20 cellular contexts compared by ENCODE assay signal in genomic region chr1:11858613-11858967, GRCh38. TPM values are rescaled to one million over a fixed set of nuclear protein-coding genes. Genes with fewer than 3 reads are reported as not detected.
DNase-seq lines count a peak whose midpoint lies in the region; ATAC-seq and TF ChIP-seq lines count a peak whose summit lies in the region.
"Had no signal": no experiment of that assay in that cellular context is flagged by ENCODE, and none has a peak within 500 bp of the region (broad histone marks: within the 10 kb centered on the region; RNA-seq: fewer than 3 reads in every experiment).

Gene NPPB, minus strand, starts transcription at chr1:11858945. Its CDS starts 112 bp downstream, at chr1:11858833.

- no peaks in the 10 kb centered on the region for H3K9me3 ChIP-seq in BLaER1
- H3K9me3 ChIP-seq in HUES64 (ENCODE audit: insufficient read depth, low read depth, low read length) = no peaks in the 10 kb centered on the region
- no peaks in the 10 kb centered on the region for H3K9me3 ChIP-seq in heart right ventricle
- H3K9me3 ChIP-seq in neural progenitor cell (ENCODE audit: low read depth) = no peaks in the 10 kb centered on the region
- H3K9me3 ChIP-seq: adrenal gland, esophagus muscularis mucosa, tibial nerve had no signal

- no peak within 1 kb of the TSS for H3K27ac Mint-ChIP-seq in neural progenitor cell
- H3K27ac Mint-ChIP-seq: mesothelial cell of epicardium had no signal

- peaks cover 18% of the 10 kb centered on the region for H3K27me3 ChIP-seq in BLaER1
- H3K27me3 ChIP-seq in HUES64 (ENCODE audit: insufficient read depth, low read length) = peaks cover 41% of the 10 kb centered on the region
- H3K27me3 ChIP-seq in heart right ventricle = peaks cover 6 to 57% (median 44%) of the 10 kb centered on the region in 7 donors
- peaks cover 68% of the 10 kb centered on the region for H3K27me3 ChIP-seq in neural progenitor cell

- DNase-seq in heart right ventricle = no peak
- DNase-seq in neural progenitor cell (ENCODE audit: low spot score) = no peak
- no peak for DNase-seq in NCI-H2081 (lab: John Stamatoyannopoulos, UW)
- no peak for DNase-seq in activated CD4-positive, alpha-beta T cell treated with anti-CD3 and anti-CD28 coated beads for 1 hour
- DNase-seq in sciatic nerve (ENCODE audit: low spot score) = no peak
- DNase-seq: COR-L47, NCI-H1105 treated with DMSO at 0.1 percent for 48 hours, NCI-H526 treated with DMSO at 0.1 percent for 48 hours had no signal

- H4K20me1 ChIP-seq in BLaER1 = peaks cover 27% of the 10 kb centered on the region; the same call in 1 of the 2 replicates
- H4K20me1 ChIP-seq in neural progenitor cell (ENCODE audit: low read depth) = peaks cover 16% of the 10 kb centered on the region

- no peaks in the 10 kb centered on the region for H3K9me3 Mint-ChIP-seq in neural progenitor cell
- H3K9me3 Mint-ChIP-seq: mesothelial cell of epicardium, neural crest cell had no signal

- TF ChIP-seq CTCF in heart right ventricle (IDR thresholded peaks at IDR 0.05) = no peak
- no peak for TF ChIP-seq CTCF in neural progenitor cell (IDR thresholded peaks at IDR 0.05)

- no peak within 1 kb of the TSS for H3K4me3 ChIP-seq in BLaER1
- H3K4me3 ChIP-seq in HUES64 (ENCODE audit: low read length) = peak within 1 kb of the TSS; percentile 48
- H3K4me3 ChIP-seq in heart right ventricle = peak within 1 kb of the TSS in 6 of 10 donors; percentile 8 to 52 (median 21)
- peak within 1 kb of the TSS; percentile 8 for H3K4me3 ChIP-seq in neural progenitor cell
- H3K4me3 ChIP-seq: adrenal gland, esophagus muscularis mucosa, PC-9, SK-N-MC, tibial nerve had no signal

- 20% methylated on average over 16 of the region's 16 CpGs for WGBS in HUES64
- WGBS in heart right ventricle, 2 donors = 14 to 17% methylated on average over 16 of the region's 16 CpGs

- peaks cover 34% of the 10 kb centered on the region for H3K27me3 Mint-ChIP-seq in neural progenitor cell (ENCODE audit: insufficient read depth, low read depth)

- no peaks in the 10 kb centered on the region for H3K79me2 ChIP-seq in neural progenitor cell (ENCODE audit: low read depth)

- H3F3A ChIP-seq in neural progenitor cell (ENCODE audit: low read depth) = no peaks in the 10 kb centered on the region

- no peak within 1 kb of the TSS for H3K4me3 Mint-ChIP-seq in neural progenitor cell
- H3K4me3 Mint-ChIP-seq: mesothelial cell of epicardium, neural crest cell had no signal

- peaks cover 5% of the 10 kb centered on the region for H3K4me1 Mint-ChIP-seq in neural progenitor cell
- H3K4me1 Mint-ChIP-seq: neural crest cell had no signal

- H3K9ac ChIP-seq in BLaER1 (no peak within 1 kb of the TSS), HUES64 (ENCODE audit: low read depth, low read length) (peak within 1 kb of the TSS; percentile 53), neural progenitor cell (no peak within 1 kb of the TSS)

- H3K27ac ChIP-seq in BLaER1 (no peak within 1 kb of the TSS), HUES64 (ENCODE audit: low read depth, low read length) (no peak within 1 kb of the TSS; the same call in 1 of the 2 replicates), heart right ventricle (peak within 1 kb of the TSS in 3 of 10 donors; percentile 44 to 87 (median 62)), neural progenitor cell (no peak within 1 kb of the TSS)
- H3K27ac ChIP-seq: adrenal gland, esophagus muscularis mucosa, PC-9, SK-N-MC, tibial nerve had no signal

- H3K4me2 ChIP-seq in BLaER1 (peak within 1 kb of the TSS; percentile 69), neural progenitor cell (peak within 1 kb of the TSS; percentile 55)
- H3K4me2 ChIP-seq: PC-9 had no signal

- no peaks in the 10 kb centered on the region for H3K36me3 Mint-ChIP-seq in neural progenitor cell
- H3K36me3 Mint-ChIP-seq: mesothelial cell of epicardium had no signal

- peak in 1 of 8 donors; percentile 8 for ATAC-seq in heart right ventricle
- ATAC-seq in GM18511 (IDR thresholded peaks at IDR 0.05; ENCODE audit: unreplicated experiment) = no peak
- ATAC-seq in sciatic nerve = no peak

- no peaks in the 10 kb centered on the region for H3K36me3 ChIP-seq in BLaER1
- H3K36me3 ChIP-seq in HUES64 (ENCODE audit: insufficient read depth, low read length) = no peaks in the 10 kb centered on the region
- no peaks in the 10 kb centered on the region for H3K36me3 ChIP-seq in heart right ventricle
- no peaks in the 10 kb centered on the region for H3K36me3 ChIP-seq in neural progenitor cell
- H3K36me3 ChIP-seq: adrenal gland, esophagus muscularis mucosa, tibial nerve had no signal

- H2AFZ ChIP-seq in neural progenitor cell (replicated peaks) = no peak within 1 kb of the TSS
- H2AFZ ChIP-seq: PC-9 had no signal

- intact Hi-C loops in heart right ventricle (cut with DNase I) = no loop called here
- intact Hi-C loops in sciatic nerve (cut with DNase I) = no loop called here

- peaks cover 28% of the 10 kb centered on the region for H3K4me1 ChIP-seq in BLaER1
- H3K4me1 ChIP-seq in HUES64 (ENCODE audit: insufficient read depth, low read length) = no peaks in the 10 kb centered on the region
- H3K4me1 ChIP-seq in heart right ventricle = peaks cover 0 to 13% (median 5%) of the 10 kb centered on the region in 9 donors
- H3K4me1 ChIP-seq in neural progenitor cell = no peaks in the 10 kb centered on the region
- H3K4me1 ChIP-seq: adrenal gland had no signal

RNA-seq across cellular contexts. Expression of gene NPPB, which starts in this region (rescaled TPM):
- polyA plus RNA-seq in HUES64 (2013, experiment 1 of 2) = 1.4 TPM
- polyA plus RNA-seq in HUES64 (2013, experiment 2 of 2) = 1.8 TPM
- total RNA-seq in heart right ventricle (1,000 to 10,000 TPM in 1 of 10 donors, 100 to 1,000 TPM in 5, 10 to 100 TPM in 1, 1 to 10 TPM in 3; 1.1 to 4,616 (median 291) TPM), neural progenitor cell (ENCODE audit: low replicate concordance) (not detected in 2 replicates), sciatic nerve (not detected)
- polyA plus RNA-seq in heart right ventricle = over 10,000 TPM in 1 of 2 donors, 10 to 100 TPM in 1; 46.2 to 15,996 TPM
- total RNA-seq: adrenal gland, esophagus muscularis mucosa, neural crest cell, PC-9, renal cortical epithelial cell, tibial nerve had no signal
- polyA plus RNA-seq: keratinocyte had no signal
